Comparison of ENCODE assay signal across 20 cellular contexts in the genomic region with DNA sequence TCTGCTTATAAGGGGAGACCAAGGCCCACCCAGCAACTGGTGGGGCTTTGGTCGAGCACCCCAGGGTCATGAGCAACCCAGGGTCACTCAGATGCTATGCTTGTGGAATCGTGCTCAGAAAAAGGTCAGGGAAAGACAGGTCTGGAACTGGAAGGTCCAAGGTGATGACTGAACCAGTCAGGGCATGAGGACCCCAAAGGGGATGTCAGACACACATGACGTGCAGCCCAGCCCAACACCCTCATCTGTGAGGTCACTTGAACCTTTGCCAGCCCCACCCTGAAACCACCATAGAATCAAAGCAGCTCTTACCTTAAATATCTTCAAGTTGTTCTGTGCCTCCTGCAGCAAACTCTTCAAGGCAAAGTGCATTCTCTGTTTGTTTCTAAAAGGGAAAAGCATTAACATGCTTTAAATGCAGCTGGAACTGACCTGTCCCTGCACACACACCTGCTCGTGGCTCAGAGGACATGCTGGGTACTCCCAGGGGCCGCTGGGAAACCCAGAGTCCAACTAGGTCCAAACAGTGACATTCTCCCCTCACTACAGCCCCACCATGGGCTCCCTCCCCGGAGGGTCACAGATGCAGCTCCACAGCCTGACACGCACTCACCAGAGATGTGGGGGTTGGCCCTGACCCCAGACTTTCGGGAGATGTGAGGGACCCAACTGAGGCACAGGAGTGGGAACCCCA.
"Had no signal": no experiment of that assay in that cellular context is flagged by ENCODE, and none has a peak within 500 bp of the region (broad histone marks: within the 10 kb centered on the region; RNA-seq: fewer than 3 reads in every experiment).

No MANE protein-coding gene starts in this region.

- ATAC-seq: left lobe of liver, mucosa of descending colon, pancreas, sciatic nerve had no signal

- H3K27me3 ChIP-seq: dorsolateral prefrontal cortex, neural progenitor cell, pancreas, tibial artery had no signal

- H3K4me1 ChIP-seq: neural progenitor cell, pancreas, tibial artery had no signal

- H3K4me3 ChIP-seq: dorsolateral prefrontal cortex, mucosa of descending colon, neural progenitor cell, pancreas, tibial artery had no signal

- H3K9me3 ChIP-seq: mucosa of descending colon, pancreas, tibial artery had no signal

- DNase-seq: activated CD4-positive, alpha-beta T cell treated with anti-CD3 and anti-CD28 coated beads, Interleukin-2, amount 10 ng/mL, durations not matched to agents 24 days and 14 days; activated CD4-positive, CD25-positive, alpha-beta regulatory T cell; activated naive CD4-positive, alpha-beta T cell treated with anti-CD3 and anti-CD28 coated beads for 36 hours; activated T-cell treated with anti-CD3 and anti-CD28 coated beads, Interleukin-2, amount 50 U/mL, for 1 hour; hypothalamus; islet precursor cell; mucosa of descending colon; naive B cell; stimulated activated naive CD4-positive, alpha-beta T cell treated with Interleukin-2 at 50 U/mL for 16 hours; T-helper 1 cell; T1000 had no signal

- H3K27ac ChIP-seq: epithelial cell of prostate, neural progenitor cell, pancreas, tibial artery had no signal

- H3K36me3 ChIP-seq: neural progenitor cell had no signal

- FAIRE-seq: frontal cortex, pancreas, urothelium cell line had no signal
